Comparison of ENCODE assay signal across 12 cellular contexts in the genomic region with DNA sequence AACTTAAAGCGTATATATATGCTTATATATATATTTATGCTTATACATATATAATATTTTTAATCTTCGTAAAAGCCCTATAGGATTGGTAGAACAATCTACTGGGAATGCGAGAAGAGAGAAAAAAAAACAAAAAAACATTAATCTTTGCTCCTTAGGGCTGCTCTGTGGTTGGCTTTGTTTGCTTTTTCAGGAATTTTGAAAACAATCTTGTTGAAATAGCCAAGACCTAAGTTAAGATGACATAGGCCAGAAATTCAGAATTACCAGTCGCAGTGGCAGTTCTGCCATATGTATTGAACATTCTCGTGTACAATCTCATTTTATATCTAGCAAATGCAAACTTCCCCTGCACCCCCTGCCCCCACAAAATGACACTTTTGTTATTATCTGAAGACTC. TPM values are rescaled to one million over a fixed set of nuclear protein-coding genes. Genes with fewer than 3 reads are reported as not detected.
"Had no signal": no experiment of that assay in that cellular context is flagged by ENCODE, and none has a peak within 500 bp of the region (broad histone marks: within the 10 kb centered on the region; RNA-seq: fewer than 3 reads in every experiment).

No MANE protein-coding gene starts in this region.

- H3K27ac ChIP-seq: GM23248, HL-60 had no signal

- H3K9ac ChIP-seq: GM23248 had no signal

- H3K9me3 ChIP-seq: HAP-1 had no signal

- ATAC-seq: HCT116, K562 had no signal

- DNase-seq: GM23248, GOT3, H7, HFFc6, IMR-90, KG1 had no signal

- H3K36me3 ChIP-seq: HAP-1 had no signal

- H2AFZ ChIP-seq: GM23248 had no signal

- H3K4me3 ChIP-seq: GM23248, HAP-1, K562 had no signal

RNA-seq across cellular contexts. Expression of a gene that starts 0.7 kb away (rescaled TPM):
- total RNA-seq: GM23248, H4, H7, HFFc6, HT1080, IMR-90, K562 had no signal
- polyA plus RNA-seq: GM23248, IMR-90, K562 had no signal

RNA-seq across cellular contexts. Expression of a gene that starts 12.8 kb away (rescaled TPM):
- total RNA-seq: H7, HFFc6 had no signal

RNA-seq across cellular contexts. Expression of a gene that starts 50.2 kb away (rescaled TPM):
- total RNA-seq: GM23248, H4, H7, HFFc6, HT1080, IMR-90, K562 had no signal
- polyA plus RNA-seq: GM23248, IMR-90, K562 had no signal

RNA-seq across cellular contexts. Expression of a gene that starts 54.7 kb away (rescaled TPM):
- total RNA-seq: GM23248, HFFc6, HT1080, IMR-90 had no signal
- polyA plus RNA-seq: GM23248, IMR-90 had no signal
